ENCODE assay signal across 2 cellular contexts in genomic region chr4:48836658-48837057, GRCh38.
TF ChIP-seq lines count a peak whose summit lies in the region.

No MANE protein-coding gene starts in this region.

TF ChIP-seq in A549, 52 proteins besides CTCF, POLR2A, EP300 and RAD21:
- TF ChIP-seq PBX3 (IDR thresholded peaks at IDR 0.05) = no peak
- TF ChIP-seq MAFK (IDR thresholded peaks at IDR 0.05; ENCODE audit: partially characterized antibody) = peak; percentile 76

TF ChIP-seq in K562, 482 proteins besides CTCF, POLR2A, EP300 and RAD21:
- TF ChIP-seq MAFK (IDR thresholded peaks at IDR 0.05; ENCODE audit: low read length) (0 out of 2 replicates have a peak, but pooled peaks have one; percentile 16), SRF (CRISPR knock-in tag; IDR thresholded peaks at IDR 0.05) (no peak), ZNF316 (IDR thresholded peaks at IDR 0.05) (peak; percentile 92), FOXK1 (CRISPR knock-in tag; IDR thresholded peaks at IDR 0.05; ENCODE audit: borderline replicate concordance) (no peak), NR3C1 (CRISPR knock-in tag; IDR thresholded peaks at IDR 0.05) (no peak), ZBTB5 (IDR thresholded peaks at IDR 0.05) (no peak), C11orf30 (IDR thresholded peaks at IDR 0.05; ENCODE audit: low read depth) (peak; percentile 76), CBX5 (IDR thresholded peaks at IDR 0.05; ENCODE audit: borderline replicate concordance, low read depth) (no peak), MAFG (tag; conservative IDR thresholded peaks at IDR 0.05) (peak; percentile 71), GATAD2B (IDR thresholded peaks at IDR 0.05; ENCODE audit: borderline replicate concordance) (no peak), KLF16 (IDR thresholded peaks at IDR 0.05) (no peak), MAFF (IDR thresholded peaks at IDR 0.05; ENCODE audit: low read length) (peak; percentile 42; the same call in 1 of the 2 replicates), BRF1 (IDR thresholded peaks at IDR 0.05; ENCODE audit: borderline replicate concordance, extremely low read depth, insufficient read length) (no peak)
